9 cellular contexts compared by ENCODE assay signal in the genomic region with DNA sequence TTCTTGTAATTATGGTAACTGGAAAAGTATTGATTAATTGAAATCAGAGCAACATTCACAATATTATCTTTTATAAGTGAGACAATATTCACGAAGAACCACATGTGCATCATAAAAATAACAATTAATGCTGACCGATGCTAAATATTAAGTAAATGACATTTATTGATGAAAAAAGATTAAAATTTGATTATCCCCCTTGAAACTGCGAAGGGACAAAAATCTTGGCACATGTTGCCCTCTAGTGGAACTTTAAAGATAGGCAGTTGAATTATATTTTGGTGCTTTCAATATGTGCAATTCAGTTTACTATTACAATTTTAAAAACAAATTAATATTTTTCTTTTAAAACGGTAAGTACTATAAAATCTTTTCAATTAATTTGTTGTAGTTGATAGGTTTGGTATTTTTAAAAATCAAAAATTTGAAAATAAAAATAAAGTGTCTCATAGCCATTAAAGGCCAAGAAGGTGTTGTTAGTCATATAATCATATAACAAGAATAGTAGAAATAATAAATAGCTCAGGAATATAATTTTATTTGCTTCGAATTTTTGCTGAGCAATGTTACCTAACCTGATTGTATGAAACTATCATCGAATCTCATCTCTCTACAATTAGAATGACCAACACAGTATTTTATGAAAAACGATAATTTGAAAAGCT.
DNase-seq lines count a peak whose midpoint lies in the region; ATAC-seq and TF ChIP-seq lines count a peak whose summit lies in the region.
"Had no signal": no experiment of that assay in that cellular context is flagged by ENCODE, and none has a peak within 500 bp of the region (broad histone marks: within the 10 kb centered on the region; RNA-seq: fewer than 3 reads in every experiment).

No MANE protein-coding gene starts in this region.

- H2BK120ac ChIP-seq in mesendoderm (ENCODE audit: low read depth, low read length), result no peak overlapping the region

- intact Hi-C loops in CD8-positive, alpha-beta T cell (cut with DNase I, micrococcal nuclease), result no loop called here

- no peak overlapping the region for H3K27ac ChIP-seq in mesendoderm (ENCODE audit: low read depth, low read length)
- H3K27ac ChIP-seq in CD8-positive, alpha-beta T cell (ENCODE audit: low read depth, low read length), result no peak overlapping the region
- H3K27ac ChIP-seq: SJSA1 had no signal

- H3K9ac ChIP-seq in mesendoderm (ENCODE audit: low read length), result no peak overlapping the region

- no peaks in the 10 kb centered on the region for H3K36me3 Mint-ChIP-seq in CD8-positive, alpha-beta T cell

- no peak overlapping the region for H3K27ac Mint-ChIP-seq in CD8-positive, alpha-beta T cell

- peak; percentile 65 for TF ChIP-seq CTCF in GM06990 (IDR thresholded peaks at IDR 0.05; ENCODE audit: insufficient read depth, low read length, poor library complexity, severe bottlenecking)
- no peak for TF ChIP-seq CTCF in CD8-positive, alpha-beta T cell (IDR thresholded peaks at IDR 0.05)

- CTCF ChIA-PET in CD8-positive, alpha-beta T cell (lab: Charles Lee), result no interaction called here

- no peak overlapping the region for H4K5ac ChIP-seq in mesendoderm (ENCODE audit: low read length)

- no peak overlapping the region for H2BK15ac ChIP-seq in mesendoderm (replicated peaks; ENCODE audit: low read depth)

- H3K36me3 ChIP-seq in GM06990 (ENCODE audit: control insufficient read depth, insufficient read depth, low read length) (no peaks in the 10 kb centered on the region), mesendoderm (ENCODE audit: control insufficient read depth, insufficient read depth, low read length) (no peaks in the 10 kb centered on the region)
- H3K36me3 ChIP-seq in CD8-positive, alpha-beta T cell (ENCODE audit: insufficient read depth, low read length), result no peaks in the 10 kb centered on the region
- H3K36me3 ChIP-seq: SJSA1 had no signal

- H3K9me3 Mint-ChIP-seq in CD8-positive, alpha-beta T cell, result peaks cover 7% of the 10 kb centered on the region

- ATAC-seq in HG03442 (IDR thresholded peaks at IDR 0.05; ENCODE audit: unreplicated experiment), result peak; percentile 64
- no peak for ATAC-seq in GM21723 (IDR thresholded peaks at IDR 0.05; ENCODE audit: unreplicated experiment)
- no peak for ATAC-seq in CD8-positive, alpha-beta T cell
- no peak for ATAC-seq in HG03469 (IDR thresholded peaks at IDR 0.05; ENCODE audit: unreplicated experiment)

- no peak overlapping the region for H3K4ac ChIP-seq in mesendoderm (ENCODE audit: low read depth, low read length)

- H3K4me3 Mint-ChIP-seq in CD8-positive, alpha-beta T cell, result no peak overlapping the region

- 100% methylated on average over 1 of the region's 7 CpGs for WGBS in mesendoderm (ENCODE audit: extremely low coverage, insufficient coverage, low lambda C conversion rate)

- no peak overlapping the region for H4K8ac ChIP-seq in mesendoderm (ENCODE audit: low read depth, low read length)

- H3K4me2 ChIP-seq in mesendoderm (ENCODE audit: low read length), result no peak overlapping the region

- no peak overlapping the region for H2AK5ac ChIP-seq in mesendoderm (ENCODE audit: low read length)

- no peak for DNase-seq in GM06990 (ENCODE audit: extremely low read depth, insufficient read length)
- DNase-seq in astrocyte of the hippocampus (ENCODE audit: low read depth, low spot score), result peak; percentile 39
- peak; percentile 13 for DNase-seq in mesendoderm
- no peak for DNase-seq in NCI-H2029 treated with DMSO at 0.1 percent for 48 hours (lab: John Stamatoyannopoulos, UW)
- no peak for DNase-seq in CD8-positive, alpha-beta T cell

- no peaks in the 10 kb centered on the region for H3K79me2 ChIP-seq in mesendoderm (ENCODE audit: control insufficient read depth, insufficient read depth, low read length)

- H3K4me1 ChIP-seq in mesendoderm (ENCODE audit: control insufficient read depth, low read depth, low read length), result no peaks in the 10 kb centered on the region
- H3K4me1 ChIP-seq in CD8-positive, alpha-beta T cell (ENCODE audit: insufficient read depth, low read length), result no peaks in the 10 kb centered on the region
- H3K4me1 ChIP-seq: SJSA1 had no signal

- H3K23ac ChIP-seq in mesendoderm (ENCODE audit: low read length), result no peak overlapping the region

- no peaks in the 10 kb centered on the region for H3K9me3 ChIP-seq in CD8-positive, alpha-beta T cell (ENCODE audit: low read length)
- H3K9me3 ChIP-seq: SJSA1 had no signal

- H3K27me3 ChIP-seq in GM06990 (replicated peaks; ENCODE audit: control insufficient read depth, insufficient read depth, low read length) (no peaks in the 10 kb centered on the region), mesendoderm (ENCODE audit: insufficient read depth, low read length, poor library complexity) (no peaks in the 10 kb centered on the region)
- H3K27me3 ChIP-seq in CD8-positive, alpha-beta T cell (ENCODE audit: insufficient read depth, low read length), result no peaks in the 10 kb centered on the region
- H3K27me3 ChIP-seq: SJSA1 had no signal

- H3K56ac ChIP-seq in mesendoderm (ENCODE audit: low read length), result no peak overlapping the region

- no peak overlapping the region for H3K4me3 ChIP-seq in GM06990 (replicated peaks; ENCODE audit: low read depth, low read length)
- H3K4me3 ChIP-seq in mesendoderm (ENCODE audit: low read length), result no peak overlapping the region
- H3K4me3 ChIP-seq in CD8-positive, alpha-beta T cell (ENCODE audit: low read depth, low read length), result no peak overlapping the region
- H3K4me3 ChIP-seq: SJSA1 had no signal

- H3K18ac ChIP-seq in mesendoderm (ENCODE audit: low read length), result no peak overlapping the region

- H3K79me1 ChIP-seq in mesendoderm (ENCODE audit: low read length), result no peaks in the 10 kb centered on the region

- POLR2A ChIA-PET in CD8-positive, alpha-beta T cell (lab: Charles Lee), result no interaction called here

- no peaks in the 10 kb centered on the region for H3K27me3 Mint-ChIP-seq in CD8-positive, alpha-beta T cell (ENCODE audit: low read depth)

- H3K4me1 Mint-ChIP-seq in CD8-positive, alpha-beta T cell (ENCODE audit: low read depth), result no peaks in the 10 kb centered on the region

- H2BK5ac ChIP-seq in mesendoderm (ENCODE audit: low read length), result no peak overlapping the region

Comparison
In these comparisons a context has a peak if more than half of its experiments do, and no peak if none do; other contexts are left out.
1. DNase-seq: peak in astrocyte of the hippocampus (single experiment) and mesendoderm (single experiment); none in GM06990 (single experiment), NCI-H2029 treated with DMSO at 0.1 percent for 48 hours (single experiment) and CD8-positive, alpha-beta T cell (0 of 7).